1 cellular context compared by ENCODE assay signal in the genomic region with DNA sequence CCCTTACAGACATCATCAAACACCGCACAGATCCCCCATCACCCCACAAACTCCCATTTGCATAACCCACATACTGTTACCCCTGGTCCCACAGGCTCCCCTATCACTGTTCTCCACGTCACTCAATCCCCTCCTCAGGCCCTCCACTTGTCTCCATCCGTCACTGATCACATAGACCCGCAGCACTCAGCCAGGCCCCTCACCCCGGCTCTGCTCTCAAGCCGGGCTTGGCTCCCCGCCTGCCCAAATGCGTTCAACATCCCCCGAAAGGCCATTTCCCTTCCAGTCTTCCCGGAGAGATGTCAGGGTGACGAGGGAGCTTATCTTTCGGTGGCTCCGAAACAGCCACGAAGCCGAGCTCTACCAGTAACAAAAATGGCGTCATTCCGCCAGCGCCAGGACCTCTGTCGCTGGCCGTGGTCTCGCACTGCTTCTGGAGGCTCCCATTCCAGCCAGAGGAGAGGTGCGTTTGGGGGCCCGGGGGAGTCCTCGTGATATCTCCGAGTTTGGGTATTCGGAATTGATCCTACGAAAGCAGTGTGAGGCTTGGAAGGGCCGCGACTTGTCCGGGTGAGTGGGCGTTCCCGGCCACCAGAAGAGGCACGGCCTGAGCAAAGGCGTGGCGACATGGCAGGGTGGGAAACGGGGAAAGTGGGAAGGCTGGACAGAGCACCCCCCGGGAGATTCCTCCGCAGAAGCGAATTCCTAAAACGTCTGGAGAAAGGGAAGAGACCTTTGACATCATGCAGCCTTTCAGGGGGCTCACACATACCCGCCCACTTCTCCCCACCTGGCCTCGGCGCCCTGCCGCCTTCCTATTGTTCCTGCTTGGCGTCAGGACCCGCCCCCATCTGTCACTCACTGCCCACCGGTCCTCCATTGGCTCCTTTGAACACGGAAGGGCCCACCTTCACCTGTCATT.
TF ChIP-seq lines count a peak whose summit lies in the region.

Gene ZNF630, minus strand, starts transcription at position 577 of the 922 bp plus-strand sequence. CDS start 4,754 bp downstream, outside the sequence.

TF ChIP-seq in HEK293, 187 proteins besides CTCF, POLR2A, EP300 and RAD21 (continued from another document and continues in another):
- TF ChIP-seq, protein P1, sequence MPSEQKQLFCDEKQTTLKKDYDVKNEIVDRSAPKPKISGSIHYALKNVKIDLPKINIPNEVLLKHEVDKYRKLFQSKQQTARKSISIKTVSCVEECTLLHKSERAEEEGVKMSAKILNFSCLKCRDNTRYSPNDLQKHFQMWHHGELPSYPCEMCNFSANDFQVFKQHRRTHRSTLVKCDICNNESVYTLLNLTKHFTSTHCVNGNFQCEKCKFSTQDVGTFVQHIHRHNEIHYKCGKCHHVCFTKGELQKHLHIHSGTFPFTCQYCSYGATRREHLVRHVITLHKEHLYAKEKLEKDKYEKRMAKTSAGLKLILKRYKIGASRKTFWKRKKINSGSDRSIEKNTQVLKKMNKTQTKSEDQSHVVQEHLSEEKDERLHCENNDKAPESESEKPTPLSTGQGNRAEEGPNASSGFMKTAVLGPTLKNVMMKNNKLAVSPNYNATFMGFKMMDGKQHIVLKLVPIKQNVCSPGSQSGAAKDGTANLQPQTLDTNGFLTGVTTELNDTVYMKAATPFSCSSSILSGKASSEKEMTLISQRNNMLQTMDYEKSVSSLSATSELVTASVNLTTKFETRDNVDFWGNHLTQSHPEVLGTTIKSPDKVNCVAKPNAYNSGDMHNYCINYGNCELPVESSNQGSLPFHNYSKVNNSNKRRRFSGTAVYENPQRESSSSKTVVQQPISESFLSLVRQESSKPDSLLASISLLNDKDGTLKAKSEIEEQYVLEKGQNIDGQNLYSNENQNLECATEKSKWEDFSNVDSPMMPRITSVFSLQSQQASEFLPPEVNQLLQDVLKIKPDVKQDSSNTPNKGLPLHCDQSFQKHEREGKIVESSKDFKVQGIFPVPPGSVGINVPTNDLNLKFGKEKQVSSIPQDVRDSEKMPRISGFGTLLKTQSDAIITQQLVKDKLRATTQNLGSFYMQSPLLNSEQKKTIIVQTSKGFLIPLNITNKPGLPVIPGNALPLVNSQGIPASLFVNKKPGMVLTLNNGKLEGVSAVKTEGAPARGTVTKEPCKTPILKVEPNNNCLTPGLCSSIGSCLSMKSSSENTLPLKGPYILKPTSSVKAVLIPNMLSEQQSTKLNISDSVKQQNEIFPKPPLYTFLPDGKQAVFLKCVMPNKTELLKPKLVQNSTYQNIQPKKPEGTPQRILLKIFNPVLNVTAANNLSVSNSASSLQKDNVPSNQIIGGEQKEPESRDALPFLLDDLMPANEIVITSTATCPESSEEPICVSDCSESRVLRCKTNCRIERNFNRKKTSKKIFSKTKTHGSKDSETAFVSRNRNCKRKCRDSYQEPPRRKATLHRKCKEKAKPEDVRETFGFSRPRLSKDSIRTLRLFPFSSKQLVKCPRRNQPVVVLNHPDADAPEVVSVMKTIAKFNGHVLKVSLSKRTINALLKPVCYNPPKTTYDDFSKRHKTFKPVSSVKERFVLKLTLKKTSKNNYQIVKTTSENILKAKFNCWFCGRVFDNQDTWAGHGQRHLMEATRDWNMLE (tag by site-specific recombination; conservative IDR thresholded peaks at IDR 0.05; ENCODE audit: low read depth): 0 out of 2 replicates have a peak, but pooled peaks have one; percentile 12
- TF ChIP-seq YY1 (tag by site-specific recombination; IDR thresholded peaks at IDR 0.05) (peak; percentile 56; the same call in 1 of the 2 replicates), ZBTB8A (tag by site-specific recombination; IDR thresholded peaks at IDR 0.05) (peak; percentile 68), PRDM2 (tag by site-specific recombination; IDR thresholded peaks at IDR 0.05; ENCODE audit: borderline replicate concordance) (no peak), KLF9 (tag by site-specific recombination; IDR thresholded peaks at IDR 0.05; ENCODE audit: low read depth) (peak; percentile 77), ZSCAN16 (tag by site-specific recombination; IDR thresholded peaks at IDR 0.05) (no peak), ZNF664 (tag by site-specific recombination; IDR thresholded peaks at IDR 0.05) (no peak), HOXD13 (CRISPR knock-in tag; IDR thresholded peaks at IDR 0.05; ENCODE audit: borderline replicate concordance) (no peak), SALL2 (tag by site-specific recombination; IDR thresholded peaks at IDR 0.05; ENCODE audit: borderline replicate concordance) (no peak), ZNF114 (tag by site-specific recombination; IDR thresholded peaks at IDR 0.05) (no peak), ZNF354C (tag by site-specific recombination; IDR thresholded peaks at IDR 0.05; ENCODE audit: borderline replicate concordance, low read depth) (no peak), ZNF202 (tag by site-specific recombination; IDR thresholded peaks at IDR 0.05; ENCODE audit: borderline replicate concordance) (no peak), ZNF76 (tag by site-specific recombination; IDR thresholded peaks at IDR 0.05; ENCODE audit: borderline replicate concordance, low read depth) (peak; percentile 49; the same call in 1 of the 2 replicates), ZEB2 (tag by site-specific recombination; IDR thresholded peaks at IDR 0.05) (no peak), PRDM6 (tag by site-specific recombination; IDR thresholded peaks at IDR 0.05) (no peak), ZNF830 (tag by site-specific recombination; IDR thresholded peaks at IDR 0.05; ENCODE audit: low read depth) (no peak), ZNF404 (tag by site-specific recombination; IDR thresholded peaks at IDR 0.05) (no peak), GLIS2 (tag by site-specific recombination; IDR thresholded peaks at IDR 0.05) (no peak), TRIM28 (IDR thresholded peaks at IDR 0.05; ENCODE audit: borderline replicate concordance, low read length) (no peak), ZNF660 (tag by site-specific recombination; IDR thresholded peaks at IDR 0.05) (no peak)
- TF ChIP-seq, protein P2, sequence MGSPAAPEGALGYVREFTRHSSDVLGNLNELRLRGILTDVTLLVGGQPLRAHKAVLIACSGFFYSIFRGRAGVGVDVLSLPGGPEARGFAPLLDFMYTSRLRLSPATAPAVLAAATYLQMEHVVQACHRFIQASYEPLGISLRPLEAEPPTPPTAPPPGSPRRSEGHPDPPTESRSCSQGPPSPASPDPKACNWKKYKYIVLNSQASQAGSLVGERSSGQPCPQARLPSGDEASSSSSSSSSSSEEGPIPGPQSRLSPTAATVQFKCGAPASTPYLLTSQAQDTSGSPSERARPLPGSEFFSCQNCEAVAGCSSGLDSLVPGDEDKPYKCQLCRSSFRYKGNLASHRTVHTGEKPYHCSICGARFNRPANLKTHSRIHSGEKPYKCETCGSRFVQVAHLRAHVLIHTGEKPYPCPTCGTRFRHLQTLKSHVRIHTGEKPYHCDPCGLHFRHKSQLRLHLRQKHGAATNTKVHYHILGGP (tag by site-specific recombination; IDR thresholded peaks at IDR 0.05): no peak
- TF ChIP-seq, protein P3, sequence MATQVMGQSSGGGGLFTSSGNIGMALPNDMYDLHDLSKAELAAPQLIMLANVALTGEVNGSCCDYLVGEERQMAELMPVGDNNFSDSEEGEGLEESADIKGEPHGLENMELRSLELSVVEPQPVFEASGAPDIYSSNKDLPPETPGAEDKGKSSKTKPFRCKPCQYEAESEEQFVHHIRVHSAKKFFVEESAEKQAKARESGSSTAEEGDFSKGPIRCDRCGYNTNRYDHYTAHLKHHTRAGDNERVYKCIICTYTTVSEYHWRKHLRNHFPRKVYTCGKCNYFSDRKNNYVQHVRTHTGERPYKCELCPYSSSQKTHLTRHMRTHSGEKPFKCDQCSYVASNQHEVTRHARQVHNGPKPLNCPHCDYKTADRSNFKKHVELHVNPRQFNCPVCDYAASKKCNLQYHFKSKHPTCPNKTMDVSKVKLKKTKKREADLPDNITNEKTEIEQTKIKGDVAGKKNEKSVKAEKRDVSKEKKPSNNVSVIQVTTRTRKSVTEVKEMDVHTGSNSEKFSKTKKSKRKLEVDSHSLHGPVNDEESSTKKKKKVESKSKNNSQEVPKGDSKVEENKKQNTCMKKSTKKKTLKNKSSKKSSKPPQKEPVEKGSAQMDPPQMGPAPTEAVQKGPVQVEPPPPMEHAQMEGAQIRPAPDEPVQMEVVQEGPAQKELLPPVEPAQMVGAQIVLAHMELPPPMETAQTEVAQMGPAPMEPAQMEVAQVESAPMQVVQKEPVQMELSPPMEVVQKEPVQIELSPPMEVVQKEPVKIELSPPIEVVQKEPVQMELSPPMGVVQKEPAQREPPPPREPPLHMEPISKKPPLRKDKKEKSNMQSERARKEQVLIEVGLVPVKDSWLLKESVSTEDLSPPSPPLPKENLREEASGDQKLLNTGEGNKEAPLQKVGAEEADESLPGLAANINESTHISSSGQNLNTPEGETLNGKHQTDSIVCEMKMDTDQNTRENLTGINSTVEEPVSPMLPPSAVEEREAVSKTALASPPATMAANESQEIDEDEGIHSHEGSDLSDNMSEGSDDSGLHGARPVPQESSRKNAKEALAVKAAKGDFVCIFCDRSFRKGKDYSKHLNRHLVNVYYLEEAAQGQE (tag by site-specific recombination; IDR thresholded peaks at IDR 0.05): peak; percentile 81
- TF ChIP-seq, protein P4, sequence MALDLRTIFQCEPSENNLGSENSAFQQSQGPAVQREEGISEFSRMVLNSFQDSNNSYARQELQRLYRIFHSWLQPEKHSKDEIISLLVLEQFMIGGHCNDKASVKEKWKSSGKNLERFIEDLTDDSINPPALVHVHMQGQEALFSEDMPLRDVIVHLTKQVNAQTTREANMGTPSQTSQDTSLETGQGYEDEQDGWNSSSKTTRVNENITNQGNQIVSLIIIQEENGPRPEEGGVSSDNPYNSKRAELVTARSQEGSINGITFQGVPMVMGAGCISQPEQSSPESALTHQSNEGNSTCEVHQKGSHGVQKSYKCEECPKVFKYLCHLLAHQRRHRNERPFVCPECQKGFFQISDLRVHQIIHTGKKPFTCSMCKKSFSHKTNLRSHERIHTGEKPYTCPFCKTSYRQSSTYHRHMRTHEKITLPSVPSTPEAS (tag by site-specific recombination; IDR thresholded peaks at IDR 0.05): no peak
- TF ChIP-seq, protein P5, sequence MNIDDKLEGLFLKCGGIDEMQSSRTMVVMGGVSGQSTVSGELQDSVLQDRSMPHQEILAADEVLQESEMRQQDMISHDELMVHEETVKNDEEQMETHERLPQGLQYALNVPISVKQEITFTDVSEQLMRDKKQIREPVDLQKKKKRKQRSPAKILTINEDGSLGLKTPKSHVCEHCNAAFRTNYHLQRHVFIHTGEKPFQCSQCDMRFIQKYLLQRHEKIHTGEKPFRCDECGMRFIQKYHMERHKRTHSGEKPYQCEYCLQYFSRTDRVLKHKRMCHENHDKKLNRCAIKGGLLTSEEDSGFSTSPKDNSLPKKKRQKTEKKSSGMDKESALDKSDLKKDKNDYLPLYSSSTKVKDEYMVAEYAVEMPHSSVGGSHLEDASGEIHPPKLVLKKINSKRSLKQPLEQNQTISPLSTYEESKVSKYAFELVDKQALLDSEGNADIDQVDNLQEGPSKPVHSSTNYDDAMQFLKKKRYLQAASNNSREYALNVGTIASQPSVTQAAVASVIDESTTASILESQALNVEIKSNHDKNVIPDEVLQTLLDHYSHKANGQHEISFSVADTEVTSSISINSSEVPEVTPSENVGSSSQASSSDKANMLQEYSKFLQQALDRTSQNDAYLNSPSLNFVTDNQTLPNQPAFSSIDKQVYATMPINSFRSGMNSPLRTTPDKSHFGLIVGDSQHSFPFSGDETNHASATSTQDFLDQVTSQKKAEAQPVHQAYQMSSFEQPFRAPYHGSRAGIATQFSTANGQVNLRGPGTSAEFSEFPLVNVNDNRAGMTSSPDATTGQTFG (tag by site-specific recombination; IDR thresholded peaks at IDR 0.05; ENCODE audit: borderline replicate concordance): no peak
